ENCODE assay signal across 2 cellular contexts in the genomic region with DNA sequence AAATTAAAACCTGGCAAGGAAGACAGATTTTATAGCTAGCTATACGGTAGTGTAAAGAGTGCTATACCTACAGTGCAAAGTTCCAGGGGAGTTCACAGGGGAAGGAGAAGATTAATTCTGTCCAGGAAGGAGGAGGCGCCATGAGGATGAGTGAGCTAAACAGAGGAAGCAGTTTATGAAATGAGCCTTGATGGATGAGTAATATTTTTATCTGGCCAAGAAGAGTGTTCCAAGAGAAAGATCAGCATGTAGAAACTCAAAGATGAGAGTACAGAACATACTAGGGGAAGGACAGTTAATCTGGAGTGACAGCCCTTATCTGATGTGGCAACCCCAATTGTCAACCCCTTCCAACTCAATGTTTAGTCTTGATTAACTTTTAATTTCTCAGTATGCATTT.
TF ChIP-seq lines count a peak whose summit lies in the region.

No MANE protein-coding gene starts in this region.

TF ChIP-seq in IMR-90, 13 proteins besides CTCF, POLR2A, EP300 and RAD21:
- TF ChIP-seq MAZ (IDR thresholded peaks at IDR 0.05; ENCODE audit: borderline replicate concordance, low read depth, low read length) (no peak), CHD1 (IDR thresholded peaks at IDR 0.05; ENCODE audit: low read depth, low read length) (no peak), MAFK (IDR thresholded peaks at IDR 0.05; ENCODE audit: low read depth, low read length) (no peak), BHLHE40 (IDR thresholded peaks at IDR 0.05; ENCODE audit: low read depth, low read length) (no peak), MXI1 (IDR thresholded peaks at IDR 0.05; ENCODE audit: borderline replicate concordance, low read depth, low read length) (no peak), CEBPB (IDR thresholded peaks at IDR 0.05; ENCODE audit: low read depth, low read length) (no peak), NFE2L2 (IDR thresholded peaks at IDR 0.05; ENCODE audit: low read depth, low read length) (no peak), RCOR1 (IDR thresholded peaks at IDR 0.05; ENCODE audit: insufficient replicate concordance, low read length) (no peak)
- TF ChIP-seq, protein P1, sequence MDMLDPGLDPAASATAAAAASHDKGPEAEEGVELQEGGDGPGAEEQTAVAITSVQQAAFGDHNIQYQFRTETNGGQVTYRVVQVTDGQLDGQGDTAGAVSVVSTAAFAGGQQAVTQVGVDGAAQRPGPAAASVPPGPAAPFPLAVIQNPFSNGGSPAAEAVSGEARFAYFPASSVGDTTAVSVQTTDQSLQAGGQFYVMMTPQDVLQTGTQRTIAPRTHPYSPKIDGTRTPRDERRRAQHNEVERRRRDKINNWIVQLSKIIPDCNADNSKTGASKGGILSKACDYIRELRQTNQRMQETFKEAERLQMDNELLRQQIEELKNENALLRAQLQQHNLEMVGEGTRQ (IDR thresholded peaks at IDR 0.05; ENCODE audit: low read depth, low read length): no peak

TF ChIP-seq in endothelial cell of umbilical vein, 7 proteins besides CTCF, POLR2A, EP300 and RAD21:
- TF ChIP-seq JUN (IDR thresholded peaks at IDR 0.05; ENCODE audit: borderline replicate concordance, insufficient read depth, insufficient read length, low read depth): no peak
- TF ChIP-seq FOS (IDR thresholded peaks at IDR 0.05; ENCODE audit: borderline replicate concordance, insufficient read depth, low read length): peak; percentile 28
- TF ChIP-seq POLR2AphosphoS5 (IDR thresholded peaks at IDR 0.05; ENCODE audit: insufficient read depth, low read depth, low read length): no peak
- TF ChIP-seq MYC (IDR thresholded peaks at IDR 0.05; ENCODE audit: low read depth, low read length): no peak
- TF ChIP-seq, protein P2, sequence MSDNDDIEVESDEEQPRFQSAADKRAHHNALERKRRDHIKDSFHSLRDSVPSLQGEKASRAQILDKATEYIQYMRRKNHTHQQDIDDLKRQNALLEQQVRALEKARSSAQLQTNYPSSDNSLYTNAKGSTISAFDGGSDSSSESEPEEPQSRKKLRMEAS (IDR thresholded peaks at IDR 0.05; ENCODE audit: insufficient read depth, insufficient read length): no peak
- no peak for TF ChIP-seq GATA2 (IDR thresholded peaks at IDR 0.05; ENCODE audit: insufficient read depth, insufficient read length, low read depth, low read length)
- no peak for TF ChIP-seq EZH2 (IDR thresholded peaks at IDR 0.05; ENCODE audit: borderline replicate concordance, low read depth, low read length, severe bottlenecking)
